In genomic region chr17:33514369-33514768, GRCh38 we compare ENCODE assay signal across 26 cellular contexts.
"Had no signal": no experiment of that assay in that cellular context is flagged by ENCODE, and none has a peak within 500 bp of the region (broad histone marks: within the 10 kb centered on the region; RNA-seq: fewer than 3 reads in every experiment).

No MANE protein-coding gene starts in this region.

- H3K4me2 ChIP-seq: PC-9 had no signal

- ATAC-seq: Right ventricle myocardium inferior, SK-N-SH treated with all-trans-retinoic acid at 6 μM for 48 hours had no signal

- H3K36me3 ChIP-seq: MG63, Peyer's patch, SJCRH30 had no signal

- H3K27ac ChIP-seq: HL-60, PC-9, Peyer's patch, SJCRH30 had no signal

- H3K9me3 ChIP-seq: MG63, Peyer's patch, SJCRH30 had no signal

- H3K4me1 ChIP-seq: Peyer's patch, SJCRH30 had no signal

- H3K27me3 ChIP-seq: MG63, Peyer's patch, SJCRH30 had no signal

- H3K4me3 ChIP-seq: MG63, PC-9, Peyer's patch, SJCRH30 had no signal

- DNase-seq: Karpas-422; KG1; MG63; NCI-H1092; NCI-H1105 treated with DMSO at 0.1 percent for 48 hours; NCI-H1417 treated with DMSO at 0.1 percent for 48 hours; NCI-H146; NCI-H187; NCI-H2029; NCI-H2081 treated with DMSO at 0.1 percent for 48 hours; NCI-H2171; NCI-H226; NCI-H446; NCI-H510A; NCI-H524 treated with DMSO at 0.1 percent for 48 hours; NCI-H69; NCI-H774; NK-92 treated with Interleukin-12 subunit alpha and Interleukin-12 subunit beta, amount 100 ng/mL, for 24 hours; OCI-M1; PC-9; Peyer's patch; SHP77 treated with DMSO at 0.1 percent for 48 hours; SJCRH30 had no signal

- H2AFZ ChIP-seq: PC-9 had no signal
